11 cellular contexts compared by ENCODE assay signal in the genomic region with DNA sequence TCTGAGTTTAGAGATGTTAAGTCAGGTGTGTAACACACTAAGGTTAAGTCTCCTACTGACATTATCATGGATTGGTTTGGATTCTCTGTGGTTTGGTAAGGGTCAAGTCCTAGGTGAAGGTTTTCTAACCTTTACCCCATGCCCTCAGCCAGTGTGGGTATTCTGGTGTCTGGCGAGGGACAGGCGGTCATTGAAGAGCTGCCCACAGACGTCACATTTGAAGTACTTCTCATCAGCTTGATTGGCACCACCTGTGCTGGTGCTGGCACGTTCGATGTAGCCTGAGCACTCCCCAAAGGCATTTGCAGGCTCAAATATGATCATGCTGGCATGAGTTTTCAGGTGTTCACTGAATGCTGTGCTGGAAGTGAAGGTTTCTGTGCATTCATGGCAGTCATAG. TPM values are rescaled to one million over a fixed set of nuclear protein-coding genes. Genes with fewer than 3 reads are reported as not detected.
"Had no signal": no experiment of that assay in that cellular context is flagged by ENCODE, and none has a peak within 500 bp of the region (broad histone marks: within the 10 kb centered on the region; RNA-seq: fewer than 3 reads in every experiment).

No MANE protein-coding gene starts in this region.

- H3K36me3 ChIP-seq: HAP-1 had no signal

- H2AFZ ChIP-seq: GM23248, GM23338 had no signal

- H3K9ac ChIP-seq: GM23248 had no signal

- DNase-seq: GM23248, GOT3, H7, H9, HCEC 1CT, HFFc6 had no signal

- H3K4me3 ChIP-seq: GM23248, GM23338, HAP-1 had no signal

- H3K4me2 ChIP-seq: GM23338 had no signal

- ATAC-seq: GM23338, HCT116 had no signal

- FAIRE-seq: H1, H54 had no signal

- H3K27ac ChIP-seq: GM23248 had no signal

- H3K9me3 ChIP-seq: HAP-1 had no signal

- H3K4me1 ChIP-seq: HAP-1 had no signal

RNA-seq across cellular contexts. Expression of gene PEG3, which starts 27.0 kb away (rescaled TPM):
- total RNA-seq: GM23338, H1, H7, H9, HFFc6 had no signal
- polyA plus RNA-seq: GM23338, H1 had no signal

RNA-seq across cellular contexts. Expression of gene ZIM2, which starts 27.0 kb away (rescaled TPM):
- total RNA-seq: GM23248, GM23338, H1, H7, H9, HFFc6 had no signal
- polyA plus RNA-seq: GM23248, GM23338, H1 had no signal
